ENCODE assay signal across 23 cellular contexts in genomic region chr2:58235170-58235569, GRCh38. TPM values are rescaled to one million over a fixed set of nuclear protein-coding genes. Genes with fewer than 3 reads are reported as not detected.
DNase-seq lines count a peak whose midpoint lies in the region; ATAC-seq, FAIRE-seq and TF ChIP-seq lines count a peak whose summit lies in the region.
"Had no signal": no experiment of that assay in that cellular context is flagged by ENCODE, and none has a peak within 500 bp of the region (broad histone marks: within the 10 kb centered on the region; RNA-seq: fewer than 3 reads in every experiment).

No MANE protein-coding gene starts in this region.

- peak overlapping the region; percentile 93 for H3K27ac Mint-ChIP-seq in WTC11
- H3K27ac Mint-ChIP-seq: B cell, HFFc6 had no signal

- no peaks in the 10 kb centered on the region for H3K9me3 ChIP-seq in trophoblast cell (ENCODE audit: insufficient read depth, low read depth, low read length)

- H3K18ac ChIP-seq in trophoblast cell (ENCODE audit: low read length): no peak overlapping the region

- no peak overlapping the region for H3K14ac ChIP-seq in trophoblast cell (ENCODE audit: low read length)

- H2AK5ac ChIP-seq in trophoblast cell (ENCODE audit: low read length): no peak overlapping the region

- H2BK120ac ChIP-seq in trophoblast cell (ENCODE audit: insufficient read depth, low read length, poor library complexity): no peak overlapping the region

- no peak overlapping the region for H3K4me3 ChIP-seq in trophoblast cell (ENCODE audit: low read depth, low read length)

- DNase-seq in GM12892 (ENCODE audit: insufficient read length): no peak
- DNase-seq in WTC11 (ENCODE audit: low spot score): no peak
- DNase-seq in left colon: no peak
- DNase-seq in trophoblast cell: no peak
- no peak for DNase-seq in stimulated activated CD4-positive, alpha-beta T cell treated with anti-CD3 and anti-CD28 coated beads, Interleukin-2, amount 100 ng/mL, for 24 hours
- DNase-seq in ACHN: no peak
- DNase-seq in NCI-H510A treated with DMSO at 0.1 percent for 48 hours (lab: John Stamatoyannopoulos, UW): no peak
- DNase-seq: HFFc6; NCI-H1105; NCI-H146; NCI-H2029; NCI-H2227 treated with DMSO at 0.1 percent for 48 hours; NCI-H510A; NCI-H774; NK-92 treated with Interleukin-12 subunit alpha and Interleukin-12 subunit beta, amount 100 ng/mL, for 24 hours; SIG-M5 had no signal

- POLR2A ChIA-PET in WTC11 (lab: Charles Lee): no interaction called here

- CTCF ChIA-PET in WTC11 (lab: Charles Lee): no interaction called here

- no peak overlapping the region for H4K91ac ChIP-seq in trophoblast cell (ENCODE audit: low read depth, low read length)

- TF ChIP-seq CTCF in WTC11 (IDR thresholded peaks at IDR 0.05): no peak

- no peaks in the 10 kb centered on the region for H3K79me1 ChIP-seq in trophoblast cell (ENCODE audit: low read length)

- H3K9me3 Mint-ChIP-seq in WTC11: no peaks in the 10 kb centered on the region
- H3K9me3 Mint-ChIP-seq: HFFc6 had no signal

- no CpG with 5 or more reads among the region's 3 CpGs for WGBS in trophoblast cell (ENCODE audit: extremely low coverage, insufficient coverage, insufficient read length)

- H3K4ac ChIP-seq in trophoblast cell (ENCODE audit: low read depth, low read length): peak overlapping the region; percentile 52

- no peaks in the 10 kb centered on the region for H3K36me3 ChIP-seq in trophoblast cell (ENCODE audit: control insufficient read depth in 1 of 2, insufficient read depth in 2 of 2, low read length in 2 of 2)

- no peak overlapping the region for H4K8ac ChIP-seq in trophoblast cell (ENCODE audit: low read depth, low read length)

- H3K4me1 ChIP-seq in trophoblast cell (ENCODE audit: control insufficient read depth in 1 of 2, insufficient read depth in 2 of 2, low read length in 2 of 2): peaks cover 0 to under 1% of the 10 kb centered on the region in 2 experiments

- no peaks in the 10 kb centered on the region; the same call in 1 of the 2 replicates for H3K36me3 Mint-ChIP-seq in WTC11

- H3K4me3 Mint-ChIP-seq in WTC11: peak overlapping the region; percentile 45; the same call in 1 of the 2 replicates
- H3K4me3 Mint-ChIP-seq: B cell, HFFc6 had no signal

- H3K27ac ChIP-seq in trophoblast cell (ENCODE audit: low read depth, low read length): no peak overlapping the region
- H3K27ac ChIP-seq: HL-60, KMS-11 had no signal

- peaks cover 81% of the 10 kb centered on the region for H3K4me1 Mint-ChIP-seq in WTC11

- no peak for TF ChIP-seq POLR2A in GM12892 (IDR thresholded peaks at IDR 0.05; ENCODE audit: low read depth, low read length)

- H3K23ac ChIP-seq in trophoblast cell (ENCODE audit: low read length): no peak overlapping the region

- H3K27me3 Mint-ChIP-seq in WTC11 (ENCODE audit: low read depth): no peaks in the 10 kb centered on the region
- H3K27me3 Mint-ChIP-seq: B cell had no signal

- no peak overlapping the region for H2BK5ac ChIP-seq in trophoblast cell (ENCODE audit: low read depth, low read length, poor library complexity)

- in situ Hi-C loops in ACHN (cut with HindIII; ENCODE audit: low pct_ligation_motif_present, low pct_unique_long_range_greater_than_20kb, low sequenced_read_pairs): no loop called here

- peaks cover 2% of the 10 kb centered on the region for H3K79me2 ChIP-seq in trophoblast cell (ENCODE audit: control insufficient read depth, insufficient read depth, low read length, poor library complexity)

- intact Hi-C loops in left colon (cut with DNase I, micrococcal nuclease): no loop called here

- ATAC-seq in WTC11: no peak
- ATAC-seq in left colon: peak; percentile 69
- no peak for ATAC-seq in GM21367 (IDR thresholded peaks at IDR 0.05; ENCODE audit: unreplicated experiment)
- ATAC-seq: Panc1, SK-N-SH treated with all-trans-retinoic acid at 6 μM for 48 hours had no signal

- no peak overlapping the region for H2AFZ ChIP-seq in trophoblast cell (ENCODE audit: insufficient read depth, low read length, poor library complexity)

- no peaks in the 10 kb centered on the region for H3K27me3 ChIP-seq in trophoblast cell (ENCODE audit: insufficient read depth, low read length)

- H3K4me2 ChIP-seq in trophoblast cell (ENCODE audit: low read length): no peak overlapping the region
- H3K4me2 ChIP-seq: KMS-11 had no signal

- peak; percentile 46 for FAIRE-seq in GM12892 (lab: Jason Lieb, UNC)
- FAIRE-seq: GM18507 had no signal

- no peak overlapping the region for H3K9ac ChIP-seq in trophoblast cell (ENCODE audit: low read length)
- H3K9ac ChIP-seq: KMS-11 had no signal

- H2BK12ac ChIP-seq in trophoblast cell (ENCODE audit: low read length): no peak overlapping the region

- H4K12ac ChIP-seq in trophoblast cell (ENCODE audit: low read depth, low read length): no peak overlapping the region

TF ChIP-seq in WTC11, 78 proteins besides CTCF, POLR2A, EP300 and RAD21 (continues in another document):
- TF ChIP-seq SMAD3 (CRISPR knock-in tag; IDR thresholded peaks at IDR 0.05; ENCODE audit: borderline replicate concordance) (no peak), TP53 (CRISPR knock-in tag; IDR thresholded peaks at IDR 0.05) (no peak), KAT7 (CRISPR knock-in tag; IDR thresholded peaks at IDR 0.05; ENCODE audit: borderline replicate concordance) (no peak), SOX15 (CRISPR knock-in tag; IDR thresholded peaks at IDR 0.05) (no peak), CBFB (CRISPR knock-in tag; IDR thresholded peaks at IDR 0.05; ENCODE audit: low read depth) (no peak), OVOL2 (CRISPR knock-in tag; IDR thresholded peaks at IDR 0.05; ENCODE audit: borderline replicate concordance) (no peak), NFATC4 (CRISPR knock-in tag; IDR thresholded peaks at IDR 0.05) (no peak), MYBL2 (CRISPR knock-in tag; IDR thresholded peaks at IDR 0.05) (no peak), NR2C2 (CRISPR knock-in tag; IDR thresholded peaks at IDR 0.05) (no peak), CDX4 (CRISPR knock-in tag; IDR thresholded peaks at IDR 0.05; ENCODE audit: borderline replicate concordance) (no peak), HMGA2 (CRISPR knock-in tag; IDR thresholded peaks at IDR 0.05) (no peak), SMAD4 (CRISPR knock-in tag; IDR thresholded peaks at IDR 0.05) (no peak), NR1H2 (CRISPR knock-in tag; IDR thresholded peaks at IDR 0.05) (no peak), AFF4 (CRISPR knock-in tag; IDR thresholded peaks at IDR 0.05; ENCODE audit: borderline replicate concordance) (no peak)

RNA-seq across cellular contexts. Expression of gene FANCL, which starts 6.0 kb away (rescaled TPM):
- 41.3 TPM for polyA plus RNA-seq in GM12892 (2012; ENCODE audit: missing spikeins)
- total RNA-seq in WTC11 (2021) (38.8 to 44.4 TPM (median 41.5 TPM) in 3 replicates), left colon (10 to 100 TPM; 14.6 to 16.6 TPM)
- polyA plus RNA-seq in trophoblast cell (2013): 10.4 and 10.7 TPM in 2 replicates
